Comparison of ENCODE assay signal across 9 cellular contexts in the genomic region with DNA sequence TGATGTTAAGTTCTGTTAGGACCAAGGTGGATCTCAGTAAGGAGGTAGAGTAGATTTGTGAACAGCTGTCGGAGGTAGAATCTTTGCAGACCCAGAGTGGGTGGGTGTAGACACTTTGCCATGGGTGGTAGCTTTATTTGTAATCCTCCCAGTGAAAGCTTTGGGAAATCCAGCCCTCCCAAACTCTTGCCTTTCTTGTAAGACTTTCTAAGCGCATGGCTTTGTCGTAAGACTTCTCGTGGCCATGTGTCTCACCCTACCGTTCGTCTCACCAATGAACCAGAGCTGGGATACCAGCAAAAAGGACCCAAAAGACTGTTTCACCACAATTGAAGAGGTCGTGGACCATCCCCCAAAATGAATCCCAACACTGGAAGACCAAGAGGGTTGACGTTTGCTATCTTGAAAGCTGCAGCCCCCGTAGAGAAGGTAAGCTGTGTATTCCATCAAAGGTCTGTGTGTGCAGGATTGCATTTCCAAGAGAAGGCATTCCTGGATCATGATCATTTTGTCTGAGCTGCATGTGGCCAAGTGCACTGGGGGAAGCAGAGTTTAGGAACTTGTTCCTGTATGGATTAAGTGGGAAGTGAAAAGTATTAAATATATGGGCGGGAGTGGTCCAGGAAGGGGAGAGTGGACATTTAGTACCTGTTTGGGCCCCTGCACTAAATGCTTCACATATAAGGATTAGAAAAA. TPM values are rescaled to one million over a fixed set of nuclear protein-coding genes. Genes with fewer than 3 reads are reported as not detected.
DNase-seq lines count a peak whose midpoint lies in the region; ATAC-seq and TF ChIP-seq lines count a peak whose summit lies in the region.
"Had no signal": no experiment of that assay in that cellular context is flagged by ENCODE, and none has a peak within 500 bp of the region (broad histone marks: within the 10 kb centered on the region; RNA-seq: fewer than 3 reads in every experiment).

No MANE protein-coding gene starts in this region.

- H3K36me3 ChIP-seq in DOHH2 (ENCODE audit: control insufficient read depth, low read length): no peaks in the 10 kb centered on the region
- no peaks in the 10 kb centered on the region for H3K36me3 ChIP-seq in esophagus muscularis mucosa
- no peaks in the 10 kb centered on the region for H3K36me3 ChIP-seq in psoas muscle (ENCODE audit: insufficient read depth in 1 of 2, low read depth in 1 of 2)

- H3K27ac ChIP-seq in DOHH2 (ENCODE audit: low read depth, low read length): no peak overlapping the region
- peak overlapping the region in 1 of 4 donors; percentile 78 for H3K27ac ChIP-seq in esophagus muscularis mucosa (replicated peaks in 1 of 4)
- no peak overlapping the region for H3K27ac ChIP-seq in psoas muscle

- no peaks in the 10 kb centered on the region for H3K36me3 Mint-ChIP-seq in effector memory CD8-positive, alpha-beta T cell (ENCODE audit: insufficient read depth)

- ATAC-seq in psoas muscle (no peak), HG03439 (IDR thresholded peaks at IDR 0.05; ENCODE audit: unreplicated experiment) (no peak)
- no peak for ATAC-seq in effector memory CD8-positive, alpha-beta T cell (replicated peaks)

- H3K4me1 Mint-ChIP-seq in effector memory CD8-positive, alpha-beta T cell (ENCODE audit: low read depth in 2 of 2): peaks cover 0 to 2% of the 10 kb centered on the region in 2 donors

- no peak overlapping the region for H3K27ac Mint-ChIP-seq in effector memory CD8-positive, alpha-beta T cell
- H3K27ac Mint-ChIP-seq: activated naive CD8-positive, alpha-beta T cell treated with anti-CD3 and anti-CD28 coated beads, Interleukin-2, amount 50 U/mL, for 24 hours had no signal

- no peaks in the 10 kb centered on the region for H3K9me3 ChIP-seq in DOHH2 (ENCODE audit: control insufficient read depth, insufficient read depth, low read length)
- no peaks in the 10 kb centered on the region for H3K9me3 ChIP-seq in esophagus muscularis mucosa
- H3K9me3 ChIP-seq in psoas muscle: no peaks in the 10 kb centered on the region

- no peak for TF ChIP-seq POLR2A in esophagus muscularis mucosa (IDR thresholded peaks at IDR 0.05; ENCODE audit: low read depth)

- peaks cover 5% of the 10 kb centered on the region; the same call in 1 of the 2 replicates for H3F3A ChIP-seq in DOHH2 (ENCODE audit: control insufficient read depth, insufficient read depth)

- no peaks in the 10 kb centered on the region for H4K20me1 ChIP-seq in DOHH2 (ENCODE audit: control insufficient read depth, insufficient read depth, low read depth, low read length)

- no peak for TF ChIP-seq EP300 in esophagus muscularis mucosa (IDR thresholded peaks at IDR 0.05)

- 86% methylated on average over 10 of the region's 10 CpGs for WGBS in esophagus muscularis mucosa
- 77 to 82% (median 79%) methylated on average over 10 of the region's 10 CpGs for WGBS in psoas muscle, 3 donors

- H3K4me1 ChIP-seq in DOHH2 (ENCODE audit: control insufficient read depth, low read length) (peaks cover 44% of the 10 kb centered on the region), esophagus muscularis mucosa (peaks cover 16 to 20% (median 17%) of the 10 kb centered on the region in 4 donors), psoas muscle (no peaks in the 10 kb centered on the region)

- H3K9me2 ChIP-seq in DOHH2 (replicated peaks; ENCODE audit: control insufficient read depth, low read length): no peaks in the 10 kb centered on the region

- H3K4me2 ChIP-seq in DOHH2 (ENCODE audit: low read length): peak overlapping the region; percentile 83

- TF ChIP-seq CTCF in DOHH2 (IDR thresholded peaks at IDR 0.05; ENCODE audit: low read depth, low read length, poor library complexity, severe bottlenecking) (no peak), esophagus muscularis mucosa (IDR thresholded peaks at IDR 0.05) (no peak), psoas muscle (IDR thresholded peaks at IDR 0.05) (no peak)

- no peaks in the 10 kb centered on the region for H3K27me3 Mint-ChIP-seq in effector memory CD8-positive, alpha-beta T cell

- no peaks in the 10 kb centered on the region for H3K27me3 ChIP-seq in DOHH2 (ENCODE audit: control insufficient read depth, low read length)
- no peaks in the 10 kb centered on the region for H3K27me3 ChIP-seq in esophagus muscularis mucosa
- H3K27me3 ChIP-seq in psoas muscle (ENCODE audit: insufficient read depth in 3 of 3, low read length in 2 of 3): peaks cover 0 to 5% (median 0%) of the 10 kb centered on the region in 3 donors

- peak overlapping the region; percentile 78 for H3K4me3 ChIP-seq in DOHH2 (ENCODE audit: low read length)
- H3K4me3 ChIP-seq in esophagus muscularis mucosa: peak overlapping the region; percentile 57 to 86 (median 76)
- H3K4me3 ChIP-seq in psoas muscle: peak overlapping the region; percentile 84

- H3K4me3 Mint-ChIP-seq in effector memory CD8-positive, alpha-beta T cell: no peak overlapping the region
- H3K4me3 Mint-ChIP-seq: activated naive CD8-positive, alpha-beta T cell treated with anti-CD3 and anti-CD28 coated beads, Interleukin-2, amount 50 U/mL, for 24 hours had no signal

- intact Hi-C loops in esophagus muscularis mucosa (cut with DNase I) (loop anchor here (5.0 to 10.0 kb wide), 3 partner anchors 68 to 383 kb away; partner anchors contain the start of gene MCM3), psoas muscle (cut with DNase I) (loop anchor here (5.0 kb wide), 3 partner anchors 68 to 378 kb away; no protein-coding TSS in a partner anchor)

- no peaks in the 10 kb centered on the region for H3K9me3 Mint-ChIP-seq in effector memory CD8-positive, alpha-beta T cell
- H3K9me3 Mint-ChIP-seq: activated naive CD8-positive, alpha-beta T cell treated with anti-CD3 and anti-CD28 coated beads, Interleukin-2, amount 50 U/mL, for 24 hours had no signal

- DNase-seq in NCI-H69 (lab: John Stamatoyannopoulos, UW) (peak; percentile 67), esophagus muscularis mucosa (ENCODE audit: extremely low spot score) (no peak), psoas muscle (no peak), NOMO-1 (lab: John Stamatoyannopoulos, UW; ENCODE audit: unreplicated experiment in 2 of 2) (no peak), T-helper 1 cell (no peak)
- no peak for DNase-seq in effector memory CD8-positive, alpha-beta T cell

- peaks cover 4% of the 10 kb centered on the region; the same call in 1 of the 2 replicates for H3K79me2 ChIP-seq in DOHH2 (ENCODE audit: control insufficient read depth, low read length)

RNA-seq across cellular contexts. Expression of gene TMEM14A, which starts 5.8 kb away (rescaled TPM):
- total RNA-seq in esophagus muscularis mucosa (10 to 100 TPM; 19.2 to 31.1 (median 21.9) TPM), psoas muscle (1 to 10 TPM; 1.2 to 3.4 (median 1.5) TPM)
- polyA plus RNA-seq in psoas muscle: 1 to 10 TPM; 2.7 to 3.5 (median 3.5) TPM

Comparison
In these comparisons a context has a peak if more than half of its experiments do, and no peak if none do; other contexts are left out.
1. RNA of gene TMEM14A, which starts 5.8 kb away (total RNA-seq): 19.2 to 31.1 TPM in esophagus muscularis mucosa; 1.2 to 3.4 TPM in psoas muscle; every median in the first group is over 4 times any median in the second.
2. Peak in every context shown above with its lines, with median percentiles within 50 percentile points of each other: H3K4me3 ChIP-seq.